Comparison of ENCODE assay signal across 9 cellular contexts in the genomic region with DNA sequence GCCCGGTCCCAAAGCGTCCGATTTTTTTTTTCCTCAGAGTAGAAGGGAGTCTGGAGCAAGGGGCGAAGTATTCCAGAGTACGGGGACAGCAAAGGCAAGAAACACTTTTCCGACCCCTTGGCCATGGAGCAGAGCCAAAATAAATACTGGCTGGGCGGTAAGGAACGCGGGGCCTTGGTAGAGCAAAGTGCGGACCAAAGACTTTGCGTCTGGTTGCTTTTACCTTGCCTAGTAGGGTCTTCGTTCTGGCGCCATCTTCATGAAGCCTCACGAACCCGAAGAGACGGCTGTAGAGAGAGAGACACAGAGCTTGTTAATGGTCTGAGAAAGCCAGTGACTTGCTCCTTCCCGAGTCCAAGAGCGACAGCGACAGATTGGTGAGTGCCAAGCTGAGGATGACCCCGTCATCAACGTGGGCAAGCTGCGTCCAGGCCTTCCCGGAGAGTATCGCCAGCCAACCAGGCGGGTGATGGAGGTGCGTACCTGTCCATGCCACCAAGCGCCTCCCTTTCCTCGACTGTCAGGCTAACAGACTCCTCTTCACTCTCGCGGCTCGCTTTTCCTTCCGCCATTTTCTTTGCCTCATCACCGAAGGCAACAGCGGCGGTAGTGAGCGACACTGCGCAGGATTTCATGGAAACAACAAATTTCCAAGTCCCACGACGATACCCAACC. TPM values are rescaled to one million over a fixed set of nuclear protein-coding genes. Genes with fewer than 3 reads are reported as not detected.
DNase-seq lines count a peak whose midpoint lies in the region; ATAC-seq, FAIRE-seq and TF ChIP-seq lines count a peak whose summit lies in the region.
"Had no signal": no experiment of that assay in that cellular context is flagged by ENCODE, and none has a peak within 500 bp of the region (broad histone marks: within the 10 kb centered on the region; RNA-seq: fewer than 3 reads in every experiment).

No MANE protein-coding gene starts in this region.

- H3K9ac ChIP-seq in DND-41 (ENCODE audit: low read depth, low read length) (peak overlapping the region; percentile 83), kidney (ENCODE audit: low read length in 2 of 2) (peak overlapping the region; percentile 91 to 96)

- no peaks in the 10 kb centered on the region for H3K9me3 ChIP-seq in DND-41 (ENCODE audit: insufficient read depth, low read length, severe bottlenecking)
- no peaks in the 10 kb centered on the region for H3K9me3 ChIP-seq in kidney (ENCODE audit: control insufficient read depth in 1 of 2, low read length in 2 of 2)
- no peaks in the 10 kb centered on the region for H3K9me3 ChIP-seq in aorta (ENCODE audit: control insufficient read depth, low read length)

- H3K36me3 ChIP-seq in DND-41 (ENCODE audit: insufficient read depth, low read length) (peaks cover 28% of the 10 kb centered on the region), kidney (ENCODE audit: control insufficient read depth in 1 of 2, insufficient read depth in 2 of 2, low read length in 2 of 2) (no peaks in the 10 kb centered on the region), aorta (ENCODE audit: control insufficient read depth in 1 of 2, insufficient read depth in 2 of 2, low read length in 1 of 2) (no peaks in the 10 kb centered on the region)

- H3K4me1 ChIP-seq in DND-41 (ENCODE audit: insufficient read depth, low read length) (peaks cover 26% of the 10 kb centered on the region), kidney (ENCODE audit: control insufficient read depth in 1 of 2, insufficient read depth in 1 of 2, low read depth in 1 of 2, low read length in 2 of 2) (peaks cover 0 to 2% of the 10 kb centered on the region in 2 donors), aorta (ENCODE audit: control insufficient read depth in 1 of 2, insufficient read depth in 2 of 2, low read length in 2 of 2) (no peaks in the 10 kb centered on the region)

- H3K27ac ChIP-seq in DND-41 (ENCODE audit: low read length): peak overlapping the region; percentile 94
- H3K27ac ChIP-seq in kidney (ENCODE audit: low read depth in 2 of 2, low read length in 2 of 2): peak overlapping the region; percentile 96 to 97
- H3K27ac ChIP-seq in aorta (ENCODE audit: low read depth in 1 of 2, low read length in 2 of 2): peak overlapping the region in 1 of 2 donors; percentile 70

- H3K4me2 ChIP-seq in DND-41 (ENCODE audit: insufficient read depth, low read length): peak overlapping the region; percentile 64; the same call in 1 of the 2 replicates

- H2AFZ ChIP-seq in DND-41 (ENCODE audit: low read depth, low read length): peak overlapping the region; percentile 69

- intact Hi-C loops in kidney (cut with DNase I): no loop called here
- intact Hi-C loops in aorta (cut with DNase I): no loop called here

- H3K27me3 ChIP-seq in DND-41 (ENCODE audit: insufficient read depth, low read length, poor library complexity) (no peaks in the 10 kb centered on the region), aorta (ENCODE audit: control insufficient read depth in 1 of 2, insufficient read depth in 2 of 2, low read length in 1 of 2) (no peaks in the 10 kb centered on the region)

- 1% methylated on average over 39 of the region's 39 CpGs; no CpG with 5 or more reads in 1 of the 2 donors for WGBS in aorta, 2 donors

- H3K4me3 ChIP-seq in DND-41 (ENCODE audit: low read depth in 1 of 2, low read length in 2 of 2): peak overlapping the region; percentile 43 to 71; a peak in 3 of 4 replicates
- peak overlapping the region; percentile 97 to 99 for H3K4me3 ChIP-seq in kidney (ENCODE audit: low read length in 2 of 2)
- peak overlapping the region in 1 of 2 donors; percentile 84 for H3K4me3 ChIP-seq in aorta (ENCODE audit: low read length in 2 of 2)

- TF ChIP-seq CTCF in DND-41 (IDR thresholded peaks at IDR 0.05; ENCODE audit: borderline replicate concordance, extremely low read depth, low read length, poor library complexity, severe bottlenecking) (no peak), kidney (IDR thresholded peaks at IDR 0.05; ENCODE audit: borderline replicate concordance, extremely low read depth, insufficient read depth) (no peak)

- H4K20me1 ChIP-seq in DND-41 (ENCODE audit: insufficient read depth, low read length): 0 out of 2 replicates have a peak, but pooled peaks cover 4% of the 10 kb centered on the region

- ATAC-seq in DND-41 (ENCODE audit: insufficient read depth, low read depth): peak; percentile 59
- no peak for ATAC-seq in HG02981 (IDR thresholded peaks at IDR 0.05; ENCODE audit: unreplicated experiment)
- no peak for ATAC-seq in aorta (ENCODE audit: low FRiP score)
- no peak for ATAC-seq in HG03097 (IDR thresholded peaks at IDR 0.05; ENCODE audit: low FRiP score, unreplicated experiment)

- H3K79me2 ChIP-seq in DND-41 (ENCODE audit: insufficient read depth, low read length): peaks cover 56% of the 10 kb centered on the region

- peak; percentile 60 for DNase-seq in DND-41
- DNase-seq in LHCN-M2 (ENCODE audit: low read depth): peak; percentile 38
- DNase-seq in activated effector memory CD4-positive, alpha-beta T cell treated with anti-CD3 and anti-CD28 coated beads, Interleukin-2, amount 50 U/mL, for 16 hours: peak; percentile 86
- no peak for DNase-seq in kidney
- DNase-seq in superior temporal gyrus (ENCODE audit: extremely low spot score): peak; percentile 60
- DNase-seq in aorta: no peak

- no peak for FAIRE-seq in kidney (lab: Jason Lieb, UNC)
- FAIRE-seq: endometrium had no signal

RNA-seq across cellular contexts. Expression of gene UTY, which starts 0.7 kb away (rescaled TPM):
- total RNA-seq in LHCN-M2 (2014; rRNA removed): 10.0 and 11.3 TPM in 2 replicates
- polyA plus RNA-seq in LHCN-M2 (2012): 2.3 TPM
- not detected for total RNA-seq in kidney
- 3.4 TPM for polyA plus RNA-seq in kidney (ENCODE audit: insufficient read depth, low read depth, low replicate concordance)
- total RNA-seq in aorta: not detected
- polyA plus RNA-seq in aorta: 1 to 10 TPM in 1 of 2 donors, not detected in 1; 2.1 TPM

Comparison
In these comparisons a context has a peak if more than half of its experiments do, and no peak if none do; other contexts are left out.
1. DNase-seq: peak in DND-41 (single experiment), LHCN-M2 (single experiment), activated effector memory CD4-positive, alpha-beta T cell treated with anti-CD3 and anti-CD28 coated beads, Interleukin-2, amount 50 U/mL, for 16 hours (single experiment) and superior temporal gyrus (single experiment); none in kidney (single experiment) and aorta (0 of 2).